8 cellular contexts compared by ENCODE assay signal in genomic region chr1:27526569-27527222, GRCh38. TPM values are rescaled to one million over a fixed set of nuclear protein-coding genes. Genes with fewer than 3 reads are reported as not detected.
A peak's percentile ranks its signal among the peaks of the same experiment; 100 is the strongest.
DNase-seq lines count a peak whose midpoint lies in the region; ATAC-seq and TF ChIP-seq lines count a peak whose summit lies in the region.

No MANE protein-coding gene starts in this region.

- H3K4me3 Mint-ChIP-seq in endodermal cell = peak overlapping the region; percentile 61

- H3K27ac Mint-ChIP-seq in endodermal cell = peak overlapping the region; percentile 38

- H3K36me3 ChIP-seq in H7 (replicated peaks; ENCODE audit: control insufficient read depth, insufficient read depth, low read length) (no peaks in the 10 kb centered on the region), endodermal cell (ENCODE audit: control insufficient read depth, insufficient read depth, low read length) (no peaks in the 10 kb centered on the region), skeletal muscle satellite cell (ENCODE audit: insufficient read depth, low read length) (peaks cover 3% of the 10 kb centered on the region)

- peaks cover 55% of the 10 kb centered on the region for H3K4me1 Mint-ChIP-seq in endodermal cell

- H3K4me1 ChIP-seq in endodermal cell (ENCODE audit: control insufficient read depth, insufficient read depth, low read length) = peaks cover 20% of the 10 kb centered on the region
- peaks cover 73% of the 10 kb centered on the region for H3K4me1 ChIP-seq in skeletal muscle satellite cell (ENCODE audit: control insufficient read depth, insufficient read depth, low read length)

- H3K9ac ChIP-seq in endodermal cell (ENCODE audit: extremely low read depth, low read length, poor library complexity, severe bottlenecking) (peak overlapping the region; percentile 64), skeletal muscle satellite cell (ENCODE audit: low read depth, low read length) (peak overlapping the region; percentile 14)

- H3K4me3 ChIP-seq in H7 (ENCODE audit: insufficient read depth, low read depth, low read length) (peak overlapping the region; percentile 59), endodermal cell (ENCODE audit: low read length) (peak overlapping the region; percentile 63), skeletal muscle satellite cell (ENCODE audit: low read length) (no peak overlapping the region)

- ATAC-seq in HG03460 (IDR thresholded peaks at IDR 0.05; ENCODE audit: unreplicated experiment) = no peak
- ATAC-seq in HG02970 (IDR thresholded peaks at IDR 0.05; ENCODE audit: low FRiP score, unreplicated experiment) = no peak
- no peak for ATAC-seq in HG03135 (IDR thresholded peaks at IDR 0.05; ENCODE audit: unreplicated experiment)
- no peak for ATAC-seq in GM21737 (IDR thresholded peaks at IDR 0.05; ENCODE audit: unreplicated experiment)

- H3K9me3 ChIP-seq in endodermal cell (ENCODE audit: control insufficient read depth, low read length) = no peaks in the 10 kb centered on the region
- H3K9me3 ChIP-seq in skeletal muscle satellite cell (replicated peaks; ENCODE audit: low read length) = no peaks in the 10 kb centered on the region

- DNase-seq in H7 = no peak
- DNase-seq in OCI-M1 (lab: John Stamatoyannopoulos, UW) = peak; percentile 36
- no peak for DNase-seq in endodermal cell

- H3K27ac ChIP-seq in endodermal cell (ENCODE audit: low read depth, low read length) = peak overlapping the region; percentile 51

- H3K36me3 Mint-ChIP-seq in endodermal cell (ENCODE audit: low read depth) = no peaks in the 10 kb centered on the region

- H3K27me3 ChIP-seq in H7 (ENCODE audit: control insufficient read depth, insufficient read depth, low read length) (peaks cover 2% of the 10 kb centered on the region; the same call in 1 of the 2 replicates), endodermal cell (ENCODE audit: control insufficient read depth, insufficient read depth, low read length, poor library complexity, severe bottlenecking) (no peaks in the 10 kb centered on the region), skeletal muscle satellite cell (ENCODE audit: control insufficient read depth, insufficient read depth, low read length) (no peaks in the 10 kb centered on the region)

- 25 to 36% methylated on average over 2 to 10 of the region's 10 CpGs for WGBS in endodermal cell (ENCODE audit: insufficient coverage in 1 of 2, insufficient read length in 1 of 2), 2 experiments

- H3K27me3 Mint-ChIP-seq in endodermal cell (ENCODE audit: insufficient read depth) = no peaks in the 10 kb centered on the region

- TF ChIP-seq CTCF in endodermal cell (conservative IDR thresholded peaks at IDR 0.05) = no peak

- H3K4me2 ChIP-seq in skeletal muscle satellite cell (ENCODE audit: low read length) = peak overlapping the region; percentile 19

- H3K9me3 Mint-ChIP-seq in endodermal cell = no peaks in the 10 kb centered on the region

RNA-seq across cellular contexts. Expression of gene WASF2, which starts 36.7 kb away (rescaled TPM):
- total RNA-seq in H7 (2014; rRNA removed; shearing (Covaris generic)) = 34.3 and 44.3 TPM in 2 replicates
- total RNA-seq in endodermal cell = 10 to 100 TPM; 90.0 to 98.8 TPM
- polyA plus RNA-seq in endodermal cell (2013, experiment 1 of 2) = 67.7 TPM
- polyA plus RNA-seq in endodermal cell (2013, experiment 2 of 2) = 64.0 TPM
- total RNA-seq in skeletal muscle satellite cell (2012; rRNA removed) = 17.2 and 18.6 TPM in 2 replicates
